ENCODE assay signal across 21 cellular contexts in the genomic region with DNA sequence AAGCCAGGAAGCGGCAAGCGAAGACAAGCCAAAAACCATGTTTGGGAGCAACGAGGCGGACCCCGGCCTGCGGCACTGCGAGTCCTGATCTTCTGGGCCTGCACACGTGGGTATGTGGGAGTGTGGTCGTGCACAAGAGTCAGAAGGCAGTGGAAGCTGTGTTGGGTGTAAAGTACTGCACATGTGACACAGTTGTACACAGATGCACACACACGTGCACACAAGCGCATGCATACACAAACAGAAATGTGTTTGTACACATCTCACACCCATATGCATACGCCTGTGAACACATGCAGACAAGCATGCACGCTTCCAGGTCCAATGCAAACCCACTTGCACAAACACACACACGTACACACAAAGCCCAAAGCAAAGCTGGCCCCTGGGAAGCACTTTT.
"Had no signal": no experiment of that assay in that cellular context is flagged by ENCODE, and none has a peak within 500 bp of the region (broad histone marks: within the 10 kb centered on the region; RNA-seq: fewer than 3 reads in every experiment).

No MANE protein-coding gene starts in this region.

- H3K36me3 ChIP-seq: esophagus muscularis mucosa, gastrocnemius medialis, lower lobe of right lung, neural progenitor cell, pancreas had no signal

- ATAC-seq: left lobe of liver; natural killer cell treated with Interleukin-12 subunit alpha and Interleukin-12 subunit beta and Interleukin-15 and Interleukin-18, amount 100 ng/mL, for 72 hours had no signal

- H3K4me3 ChIP-seq: dorsolateral prefrontal cortex, esophagus muscularis mucosa, gastrocnemius medialis, lower lobe of right lung, neural progenitor cell, pancreas, smooth muscle cell had no signal

- H3K27me3 ChIP-seq: gastrocnemius medialis, neural progenitor cell had no signal

- H3K4me2 ChIP-seq: neural progenitor cell, smooth muscle cell had no signal

- DNase-seq: cortex of kidney; dorsolateral prefrontal cortex; effector CD8-positive, alpha-beta T cell; gastrocnemius medialis; islet precursor cell; lower lobe of right lung; occipital lobe; stimulated activated CD4-positive, alpha-beta T cell treated with anti-CD3 and anti-CD28 coated beads, Interleukin-2, amount 100 ng/mL, for 48 hours; stimulated activated naive CD4-positive, alpha-beta T cell treated with Interleukin-2 at 50 U/mL for 16 hours; trophoblast cell had no signal

- H3K36me3 Mint-ChIP-seq: memory B cell; mesothelial cell of epicardium; natural killer cell treated with Interleukin-12 subunit alpha and Interleukin-12 subunit beta and Interleukin-15 and Interleukin-18, amount 100 ng/mL, for 72 hours; neural progenitor cell had no signal

- H3K9me3 Mint-ChIP-seq: memory B cell; mesothelial cell of epicardium; natural killer cell treated with Interleukin-12 subunit alpha and Interleukin-12 subunit beta and Interleukin-15 and Interleukin-18, amount 100 ng/mL, for 72 hours; neural progenitor cell had no signal

- H3K27ac Mint-ChIP-seq: memory B cell; mesothelial cell of epicardium; natural killer cell treated with Interleukin-12 subunit alpha and Interleukin-12 subunit beta and Interleukin-15 and Interleukin-18, amount 100 ng/mL, for 72 hours; neural progenitor cell; progenitor cell of endocrine pancreas had no signal

- FAIRE-seq: endometrium, pancreas had no signal

- H2AFZ ChIP-seq: neural progenitor cell had no signal

- H3K9me3 ChIP-seq: esophagus muscularis mucosa, gastrocnemius medialis, lower lobe of right lung, pancreas had no signal

- H3K27ac ChIP-seq: dorsolateral prefrontal cortex, epithelial cell of prostate, esophagus muscularis mucosa, gastrocnemius medialis, lower lobe of right lung, neural progenitor cell, pancreas had no signal

- H3K4me1 ChIP-seq: gastrocnemius medialis, neural progenitor cell, pancreas had no signal

- H3K4me1 Mint-ChIP-seq: mesothelial cell of epicardium had no signal

- H3K9ac ChIP-seq: neural progenitor cell had no signal

- H3K4me3 Mint-ChIP-seq: memory B cell; mesothelial cell of epicardium; natural killer cell treated with Interleukin-12 subunit alpha and Interleukin-12 subunit beta and Interleukin-15 and Interleukin-18, amount 100 ng/mL, for 72 hours; neural progenitor cell had no signal
